Comparison of ENCODE assay signal across 8 cellular contexts in genomic region chr10:93072225-93072712, GRCh38. TPM values are rescaled to one million over a fixed set of nuclear protein-coding genes. Genes with fewer than 3 reads are reported as not detected.
A peak's percentile ranks its signal among the peaks of the same experiment; 100 is the strongest.
DNase-seq lines count a peak whose midpoint lies in the region; ATAC-seq and TF ChIP-seq lines count a peak whose summit lies in the region.

No MANE protein-coding gene starts in this region.

- WGBS in ovary, 3 donors = 1 to 2% (median 2%) methylated on average over 27 of the region's 27 CpGs

- 0 out of 2 replicates have a peak, but pooled peaks cover 3% of the 10 kb centered on the region for H3K27me3 ChIP-seq in OCI-LY3 (ENCODE audit: low read depth, low read length)
- no peaks in the 10 kb centered on the region for H3K27me3 ChIP-seq in ovary

- intact Hi-C loops in ovary (cut with DNase I) = no loop called here

- peak overlapping the region; percentile 49 for H3K4me2 ChIP-seq in OCI-LY3 (ENCODE audit: low read length)

- TF ChIP-seq CTCF in OCI-LY3 (IDR thresholded peaks at IDR 0.05; ENCODE audit: low read depth, low read length) (no peak), ovary (IDR thresholded peaks at IDR 0.05) (no peak)

- H3K4me1 ChIP-seq in OCI-LY3 (ENCODE audit: low read length) (peaks cover 8% of the 10 kb centered on the region), ovary (ENCODE audit: insufficient read depth) (peaks cover 14% of the 10 kb centered on the region)

- H3K9me3 ChIP-seq in OCI-LY3 (ENCODE audit: insufficient read depth, low read length) (no peaks in the 10 kb centered on the region), ovary (no peaks in the 10 kb centered on the region)

- H3K36me3 ChIP-seq in OCI-LY3 (replicated peaks; ENCODE audit: low read depth, low read length) (no peaks in the 10 kb centered on the region), ovary (no peaks in the 10 kb centered on the region)

- peak overlapping the region; percentile 55 for H3K4me3 ChIP-seq in OCI-LY3 (ENCODE audit: low read length)
- peak overlapping the region; percentile 12 for H3K4me3 ChIP-seq in ovary

- TF ChIP-seq POLR2A in ovary (IDR thresholded peaks at IDR 0.05) = no peak

- DNase-seq in DMS53 treated with DMSO at 0.1 percent for 48 hours (lab: John Stamatoyannopoulos, UW; ENCODE audit: unreplicated experiment) = peak; percentile 64
- DNase-seq in ovary = no peak
- DNase-seq in putamen (ENCODE audit: low spot score) = no peak
- no peak for DNase-seq in GF-D8 (lab: John Stamatoyannopoulos, UW)
- no peak for DNase-seq in NCI-H1436 (lab: John Stamatoyannopoulos, UW)

- H4K20me1 ChIP-seq in OCI-LY3 (ENCODE audit: insufficient read depth, low read length) = no peaks in the 10 kb centered on the region

- H3K9ac ChIP-seq in OCI-LY3 (ENCODE audit: low read length) = no peak overlapping the region

- TF ChIP-seq EP300 in ovary (IDR thresholded peaks at IDR 0.05) = no peak

- ATAC-seq in esophagus mucosa (peak; percentile 36), HG02981 (IDR thresholded peaks at IDR 0.05; ENCODE audit: unreplicated experiment) (no peak)

- H3K79me2 ChIP-seq in OCI-LY3 (ENCODE audit: low read length) = no peaks in the 10 kb centered on the region

- no peak overlapping the region for H2AFZ ChIP-seq in OCI-LY3 (ENCODE audit: low read depth, low read length)

- no peak overlapping the region for H3K27ac ChIP-seq in OCI-LY3 (ENCODE audit: low read length)
- no peak overlapping the region for H3K27ac ChIP-seq in ovary

RNA-seq across cellular contexts. Expression of gene CYP26A1, which starts 1.4 kb away (rescaled TPM):
- not detected for total RNA-seq in esophagus mucosa
- under 1 TPM in 1 of 7 donors, not detected in 6; 0.22 TPM for total RNA-seq in ovary
- not detected for polyA plus RNA-seq in ovary

RNA-seq across cellular contexts. Expression of gene CYP26C1, which starts 11.7 kb away (rescaled TPM):
- total RNA-seq in esophagus mucosa = not detected
- total RNA-seq in ovary = under 1 TPM in 4 of 7 donors, not detected in 3; 0.05 to 0.20 (median 0.08) TPM
- polyA plus RNA-seq in ovary = under 1 TPM in 1 of 2 donors, not detected in 1; 0.07 TPM
